25 cellular contexts compared by ENCODE assay signal in the genomic region with DNA sequence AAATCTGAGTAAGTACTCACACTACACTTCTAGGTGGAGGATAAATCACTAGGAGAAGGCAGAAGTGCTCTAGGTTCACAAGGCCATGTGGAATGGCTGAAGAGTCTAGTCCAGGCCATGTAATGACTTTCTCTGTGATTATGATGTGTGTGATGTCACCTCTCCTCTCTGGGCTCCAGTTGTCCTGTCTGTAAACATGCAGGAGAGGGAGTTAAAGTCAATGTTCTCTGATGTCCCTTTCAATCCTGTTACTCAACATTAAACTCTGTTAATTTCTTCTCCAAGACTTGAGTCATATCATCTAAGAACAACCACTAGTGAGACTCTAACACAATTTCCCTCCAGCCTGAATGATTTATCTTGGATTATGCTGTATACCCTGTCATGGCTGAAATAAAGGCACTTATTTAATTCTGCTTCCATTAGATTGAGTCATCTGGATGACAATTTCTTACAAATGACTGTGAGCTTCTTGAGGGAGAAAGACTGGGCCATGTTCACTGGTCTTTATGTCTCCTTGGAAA.
"Had no signal": no experiment of that assay in that cellular context is flagged by ENCODE, and none has a peak within 500 bp of the region (broad histone marks: within the 10 kb centered on the region; RNA-seq: fewer than 3 reads in every experiment).

No MANE protein-coding gene starts in this region.

- ATAC-seq: activated CD4-positive, alpha-beta T cell treated with anti-CD3 and anti-CD28 coated beads for 36 hours; activated naive CD8-positive, alpha-beta T cell treated with anti-CD3 and anti-CD28 coated beads, Interleukin-2, amount 50 U/mL, for 24 hours; activated T-cell treated with anti-CD3 and anti-CD28 coated beads, Interleukin-2, amount 50 U/mL, for 72 hours; gastroesophageal sphincter; natural killer cell had no signal

- H3K27ac Mint-ChIP-seq: activated B cell treated with CpG ODN at 0.5 μM for 24 hours; activated CD4-positive, alpha-beta T cell treated with anti-CD3 and anti-CD28 coated beads for 36 hours; activated naive CD8-positive, alpha-beta T cell treated with anti-CD3 and anti-CD28 coated beads, Interleukin-2, amount 50 U/mL, for 24 hours; activated T-cell treated with anti-CD3 and anti-CD28 coated beads, Interleukin-2, amount 50 U/mL, for 72 hours; brain; natural killer cell; stimulated activated naive CD8-positive, alpha-beta T cell treated with anti-CD3 and anti-CD28 coated beads, Interleukin-15, Interleukin-2, amounts not matched to agents 100 ng/mL and 50 ng/mL, for 24 hours; T-helper 1 cell treated with Interleukin-12 subunit alpha and Interleukin-12 subunit beta and Interleukin-4 antibody, amounts not matched to agents 30 μg/mL and 1 μg/mL, for 36 hours had no signal

- H3K36me3 ChIP-seq: gastroesophageal sphincter, tibial artery had no signal

- H3K4me3 Mint-ChIP-seq: activated B cell treated with CpG ODN at 0.5 μM for 24 hours; activated CD4-positive, alpha-beta T cell treated with anti-CD3 and anti-CD28 coated beads for 36 hours; activated naive CD8-positive, alpha-beta T cell treated with anti-CD3 and anti-CD28 coated beads, Interleukin-2, amount 50 U/mL, for 24 hours; activated T-cell treated with anti-CD3 and anti-CD28 coated beads, Interleukin-2, amount 50 U/mL, for 72 hours; brain; natural killer cell; stimulated activated naive CD8-positive, alpha-beta T cell treated with anti-CD3 and anti-CD28 coated beads, Interleukin-15, Interleukin-2, amounts not matched to agents 100 ng/mL and 50 ng/mL, for 24 hours; T-helper 1 cell treated with Interleukin-12 subunit alpha and Interleukin-12 subunit beta and Interleukin-4 antibody, amounts not matched to agents 30 μg/mL and 1 μg/mL, for 36 hours had no signal

- H3K4me1 Mint-ChIP-seq: activated B cell treated with CpG ODN at 0.5 μM for 24 hours; activated CD4-positive, alpha-beta T cell treated with anti-CD3 and anti-CD28 coated beads for 36 hours; activated naive CD8-positive, alpha-beta T cell treated with anti-CD3 and anti-CD28 coated beads, Interleukin-2, amount 50 U/mL, for 24 hours; brain; natural killer cell had no signal

- DNase-seq: activated B cell treated with CpG ODN at 0.5 μM for 24 hours; activated CD4-positive, alpha-beta T cell treated with anti-CD3 and anti-CD28 coated beads for 36 hours; activated CD4-positive, alpha-beta T cell treated with anti-CD3 and anti-CD28 coated beads, Interleukin-2, amount 50 U/mL, for 48 hours; activated gamma-delta T cell; activated naive CD4-positive, alpha-beta T cell treated with anti-CD3 and anti-CD28 coated beads, Interleukin-2, amount 50 U/mL, for 16 hours; activated naive CD8-positive, alpha-beta T cell treated with anti-CD3 and anti-CD28 coated beads, Interleukin-2, amount 50 U/mL, for 24 hours; activated T-cell treated with anti-CD3 and anti-CD28 coated beads, Interleukin-2, amount 50 U/mL, for 72 hours; aorta; central memory CD4-positive, alpha-beta T cell; dermis blood vessel endothelial cell; effector CD8-positive, alpha-beta T cell; erythroblast; head of caudate nucleus; islet precursor cell; midbrain; natural killer cell; stimulated activated CD4-positive, alpha-beta T cell treated with anti-CD3 and anti-CD28 coated beads, Interleukin-12 subunit alpha, Interleukin-12 subunit beta, amount 100 ng/mL, for 4 hours; stimulated activated CD4-positive, alpha-beta T cell treated with anti-CD3 and anti-CD28 coated beads, Interleukin-4, amount 100 ng/mL, for 4 hours; T1000; tibial artery had no signal

- H3K9me3 ChIP-seq: gastroesophageal sphincter, tibial artery had no signal

- H3K4me1 ChIP-seq: gastroesophageal sphincter, tibial artery had no signal

- H3K27ac ChIP-seq: gastroesophageal sphincter, tibial artery had no signal

- H3K27me3 Mint-ChIP-seq: activated B cell treated with CpG ODN at 0.5 μM for 24 hours; activated naive CD8-positive, alpha-beta T cell treated with anti-CD3 and anti-CD28 coated beads, Interleukin-2, amount 50 U/mL, for 24 hours; progenitor cell of endocrine pancreas had no signal

- H3K27me3 ChIP-seq: gastroesophageal sphincter, tibial artery had no signal

- H3K36me3 Mint-ChIP-seq: natural killer cell had no signal

- H3K4me3 ChIP-seq: gastroesophageal sphincter, tibial artery had no signal

- H3K9me3 Mint-ChIP-seq: activated B cell treated with CpG ODN at 0.5 μM for 24 hours; activated naive CD8-positive, alpha-beta T cell treated with anti-CD3 and anti-CD28 coated beads, Interleukin-2, amount 50 U/mL, for 24 hours; activated T-cell treated with anti-CD3 and anti-CD28 coated beads, Interleukin-2, amount 50 U/mL, for 72 hours; brain; natural killer cell; stimulated activated naive CD8-positive, alpha-beta T cell treated with anti-CD3 and anti-CD28 coated beads, Interleukin-15, Interleukin-2, amounts not matched to agents 100 ng/mL and 50 ng/mL, for 24 hours; T-helper 1 cell treated with Interleukin-12 subunit alpha and Interleukin-12 subunit beta and Interleukin-4 antibody, amounts not matched to agents 30 μg/mL and 1 μg/mL, for 36 hours had no signal
